ENCODE assay signal across 1 cellular context in genomic region chr7:47074702-47075153, GRCh38.
A peak's percentile ranks its signal among the peaks of the same experiment; 100 is the strongest.
TF ChIP-seq lines count a peak whose summit lies in the region.

No MANE protein-coding gene starts in this region.

TF ChIP-seq in K562, 482 proteins besides CTCF, POLR2A, EP300 and RAD21 (continued from another document):
- no peak for TF ChIP-seq FOXP4 (CRISPR knock-in tag; IDR thresholded peaks at IDR 0.05; ENCODE audit: borderline replicate concordance)
- peak; percentile 90 for TF ChIP-seq CBFA2T3 (IDR thresholded peaks at IDR 0.05)
- no peak for TF ChIP-seq E4F1 (CRISPR knock-in tag; IDR thresholded peaks at IDR 0.05; ENCODE audit: borderline replicate concordance)
- TF ChIP-seq TBP (optimal IDR thresholded peaks at IDR 0.05; ENCODE audit: low read depth, low read length) = no peak
- TF ChIP-seq NKRF (IDR thresholded peaks at IDR 0.05; ENCODE audit: borderline replicate concordance) = no peak
- no peak for TF ChIP-seq CBX2 (IDR thresholded peaks at IDR 0.05; ENCODE audit: insufficient read depth, low read length, poor library complexity, severe bottlenecking)
- 0 out of 2 replicates have a peak, but pooled peaks have one; percentile 12 for TF ChIP-seq KLF16 (IDR thresholded peaks at IDR 0.05)
- no peak for TF ChIP-seq MEF2D (tag; conservative IDR thresholded peaks at IDR 0.05; ENCODE audit: low read depth)
- peak; percentile 80 for TF ChIP-seq MEIS2 (IDR thresholded peaks at IDR 0.05; ENCODE audit: partially characterized antibody)
